Comparison of ENCODE assay signal across 10 cellular contexts in the genomic region with DNA sequence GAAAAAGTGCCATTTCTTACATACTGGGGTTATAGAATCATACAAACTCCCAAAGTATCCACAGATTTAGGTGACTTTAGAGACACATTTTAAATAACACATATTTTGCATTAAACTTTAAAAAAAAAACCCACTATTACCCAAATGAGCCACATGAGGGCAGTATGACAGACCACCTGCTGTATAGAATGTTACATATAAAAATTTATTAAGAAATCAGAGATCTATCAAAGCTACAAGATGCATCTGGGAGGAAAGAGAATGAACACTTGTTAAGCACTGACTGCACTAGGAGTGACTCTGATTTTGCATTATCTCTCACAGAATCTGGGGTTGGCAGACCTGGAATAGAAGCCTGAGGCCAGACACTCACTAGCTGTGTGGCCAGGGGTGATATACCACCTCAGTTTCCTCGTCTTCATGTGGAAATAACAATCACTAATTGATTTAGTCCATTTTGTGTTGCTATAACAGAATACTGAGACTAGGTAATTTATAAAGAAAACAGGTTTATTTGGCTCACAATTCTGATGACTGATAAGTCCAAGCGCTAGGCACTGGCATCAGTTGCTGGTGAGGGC.
DNase-seq lines count a peak whose midpoint lies in the region; ATAC-seq and TF ChIP-seq lines count a peak whose summit lies in the region.
"Had no signal": no experiment of that assay in that cellular context is flagged by ENCODE, and none has a peak within 500 bp of the region (broad histone marks: within the 10 kb centered on the region; RNA-seq: fewer than 3 reads in every experiment).

No MANE protein-coding gene starts in this region.

- ATAC-seq in natural killer cell, result peak in 1 of 3 donors; percentile 42
- no peak for ATAC-seq in natural killer cell treated with Interleukin-12 subunit alpha and Interleukin-12 subunit beta and Interleukin-15 and Interleukin-18, amount 100 ng/mL, for 72 hours
- ATAC-seq: naive thymus-derived CD8-positive, alpha-beta T cell had no signal

- H3K27ac ChIP-seq in RWPE1 (no peak overlapping the region), vagina (no peak overlapping the region)

- no peaks in the 10 kb centered on the region for H3K36me3 Mint-ChIP-seq in natural killer cell
- peaks cover 15% of the 10 kb centered on the region for H3K36me3 Mint-ChIP-seq in natural killer cell treated with Interleukin-12 subunit alpha and Interleukin-12 subunit beta and Interleukin-15 and Interleukin-18, amount 100 ng/mL, for 72 hours

- H3K27ac Mint-ChIP-seq in natural killer cell, result no peak overlapping the region
- no peak overlapping the region for H3K27ac Mint-ChIP-seq in natural killer cell treated with Interleukin-12 subunit alpha and Interleukin-12 subunit beta and Interleukin-15 and Interleukin-18, amount 100 ng/mL, for 72 hours

- intact Hi-C loops in natural killer cell (cut with micrococcal nuclease), result loop anchor here (1.0 kb wide), 1 partner anchor 247 kb away; no protein-coding TSS in a partner anchor
- intact Hi-C loops in vagina (cut with DNase I), result no loop called here
- intact Hi-C loops in lower leg skin (cut with DNase I; ENCODE audit: low total_unique reads), result no loop called here

- no peak for TF ChIP-seq POLR2A in vagina (IDR thresholded peaks at IDR 0.05)
- no peak for TF ChIP-seq POLR2A in lower leg skin (IDR thresholded peaks at IDR 0.05)

- no peaks in the 10 kb centered on the region for H3K27me3 ChIP-seq in vagina

- no peak for DNase-seq in natural killer cell
- DNase-seq in natural killer cell treated with Interleukin-12 subunit alpha and Interleukin-12 subunit beta and Interleukin-15 and Interleukin-18, amount 100 ng/mL, for 72 hours (ENCODE audit: low spot score), result no peak
- DNase-seq in RWPE1 (ENCODE audit: low spot score), result peak; percentile 34
- DNase-seq in foreskin fibroblast, result peak in 1 of 2 donors; percentile 47
- no peak for DNase-seq in vagina (ENCODE audit: extremely low spot score in 2 of 2)
- DNase-seq in retina, result no peak
- DNase-seq in DMS153 (lab: John Stamatoyannopoulos, UW), result no peak
- no peak for DNase-seq in lower leg skin (ENCODE audit: low spot score in 2 of 2)
- DNase-seq: stimulated activated naive CD4-positive, alpha-beta T cell treated with Interleukin-2 at 50 U/mL for 16 hours had no signal

- peak; percentile 44 for TF ChIP-seq CTCF in natural killer cell (IDR thresholded peaks at IDR 0.05)
- TF ChIP-seq CTCF in RWPE1 (conservative IDR thresholded peaks at IDR 0.05; ENCODE audit: low read depth), result peak; percentile 70
- peak; percentile 65 for TF ChIP-seq CTCF in foreskin fibroblast (IDR thresholded peaks at IDR 0.05; ENCODE audit: low read depth, low read length)
- peak in 2 of 3 experiments; percentile 17 to 18 for TF ChIP-seq CTCF in vagina (IDR thresholded peaks at IDR 0.05)
- TF ChIP-seq CTCF in lower leg skin (IDR thresholded peaks at IDR 0.05), result no peak

- H3K9me3 ChIP-seq in vagina, result no peaks in the 10 kb centered on the region

- H3K4me3 ChIP-seq in foreskin fibroblast (ENCODE audit: low read depth in 1 of 2, low read length in 2 of 2), result no peak overlapping the region
- H3K4me3 ChIP-seq in vagina, result no peak overlapping the region
- H3K4me3 ChIP-seq in lower leg skin (ENCODE audit: low read depth, poor library complexity, severe bottlenecking), result no peak overlapping the region

- WGBS in lower leg skin, 2 donors, result 66 to 79% methylated on average over 2 of the region's 2 CpGs

- no peaks in the 10 kb centered on the region for H3K9me3 Mint-ChIP-seq in natural killer cell
- H3K9me3 Mint-ChIP-seq in natural killer cell treated with Interleukin-12 subunit alpha and Interleukin-12 subunit beta and Interleukin-15 and Interleukin-18, amount 100 ng/mL, for 72 hours, result no peaks in the 10 kb centered on the region
- H3K9me3 Mint-ChIP-seq: naive thymus-derived CD8-positive, alpha-beta T cell had no signal

- CTCF ChIA-PET in RWPE1 (lab: Yijun Ruan, JAX), result interaction anchor here (0.6 to 1.2 kb wide), 8 partner anchors 12 to 557 kb away, joined by 3 to 7 read pairs (median 3); no protein-coding TSS in a partner anchor

- no peaks in the 10 kb centered on the region for H3K36me3 ChIP-seq in vagina

- H3K4me1 ChIP-seq in vagina, result no peaks in the 10 kb centered on the region

- H3K27me3 Mint-ChIP-seq in natural killer cell (ENCODE audit: low read depth in 2 of 2), result peaks cover 10 to 35% of the 10 kb centered on the region in 2 donors
- peaks cover 11 to 13% of the 10 kb centered on the region in 2 donors for H3K27me3 Mint-ChIP-seq in natural killer cell treated with Interleukin-12 subunit alpha and Interleukin-12 subunit beta and Interleukin-15 and Interleukin-18, amount 100 ng/mL, for 72 hours
- H3K27me3 Mint-ChIP-seq: naive thymus-derived CD8-positive, alpha-beta T cell had no signal

- POLR2A ChIA-PET in RWPE1 (lab: Yijun Ruan, JAX; ENCODE audit: low non-redundant PET), result no interaction called here

- peaks cover 19 to 26% of the 10 kb centered on the region in 2 donors for H3K4me1 Mint-ChIP-seq in natural killer cell
- peaks cover 15 to 26% of the 10 kb centered on the region in 2 donors for H3K4me1 Mint-ChIP-seq in natural killer cell treated with Interleukin-12 subunit alpha and Interleukin-12 subunit beta and Interleukin-15 and Interleukin-18, amount 100 ng/mL, for 72 hours (ENCODE audit: low read depth in 2 of 2)

- H3K4me3 Mint-ChIP-seq in natural killer cell, result no peak overlapping the region
- no peak overlapping the region for H3K4me3 Mint-ChIP-seq in natural killer cell treated with Interleukin-12 subunit alpha and Interleukin-12 subunit beta and Interleukin-15 and Interleukin-18, amount 100 ng/mL, for 72 hours
- H3K4me3 Mint-ChIP-seq: naive thymus-derived CD8-positive, alpha-beta T cell had no signal

Comparison
In these comparisons a context has a peak if more than half of its experiments do, and no peak if none do; other contexts are left out.
1. CTCF ChIP-seq: peak in natural killer cell (single experiment), RWPE1 (single experiment), foreskin fibroblast (single experiment) and vagina (2 of 3); none in lower leg skin (0 of 3).